Comparison of ENCODE assay signal across 8 cellular contexts in the genomic region with DNA sequence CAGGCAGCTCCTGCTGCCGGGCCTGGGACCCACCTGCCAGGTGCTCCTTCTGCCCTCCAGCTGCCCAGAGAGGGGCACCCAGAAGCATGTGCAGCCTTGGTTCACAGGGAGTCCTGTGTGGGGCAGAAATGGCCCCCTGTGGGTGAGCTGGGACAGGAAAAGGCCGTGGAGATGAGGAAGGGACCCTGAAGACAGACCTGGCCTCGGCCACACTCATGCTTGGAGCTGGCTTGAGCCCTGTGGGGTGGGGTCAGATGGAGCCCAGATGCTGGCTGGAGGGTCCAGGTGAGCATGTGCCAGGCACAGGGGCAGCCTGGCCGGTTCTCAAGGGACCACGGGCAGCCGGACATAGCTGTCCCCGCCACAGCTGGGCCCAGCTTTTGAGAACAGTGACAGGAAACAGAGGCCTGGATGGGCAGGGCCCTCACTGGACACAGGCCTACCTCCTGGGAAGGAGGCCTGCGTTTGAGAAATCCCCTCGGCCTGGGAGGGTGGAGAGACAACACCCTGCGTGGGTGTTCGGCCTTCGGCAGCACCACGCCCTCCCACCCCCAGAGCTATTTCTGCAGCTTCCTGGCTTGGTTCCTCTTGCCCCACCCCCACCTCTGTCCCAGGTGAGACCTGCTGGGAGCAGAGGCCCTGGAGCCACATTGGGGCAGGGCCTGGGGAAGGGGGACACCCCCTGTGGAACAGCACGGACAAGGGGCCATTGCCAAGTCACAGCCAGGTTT.
DNase-seq lines count a peak whose midpoint lies in the region; FAIRE-seq and TF ChIP-seq lines count a peak whose summit lies in the region.

No MANE protein-coding gene starts in this region.

- TF ChIP-seq CTCF in kidney (IDR thresholded peaks at IDR 0.05; ENCODE audit: borderline replicate concordance, extremely low read depth, insufficient read depth) = no peak

- intact Hi-C loops in kidney (cut with DNase I) = no loop called here

- no peak for FAIRE-seq in kidney (lab: Jason Lieb, UNC)

- H3K27me3 ChIP-seq in effector memory CD4-positive, alpha-beta T cell (replicated peaks; ENCODE audit: control insufficient read depth, insufficient read depth, low read length, poor library complexity, severe bottlenecking) = no peaks in the 10 kb centered on the region

- peak overlapping the region; percentile 12 to 17 for H3K9ac ChIP-seq in kidney (ENCODE audit: low read length in 2 of 2)

- peak; percentile 63 for DNase-seq in activated effector memory CD4-positive, alpha-beta T cell treated with anti-CD3 and anti-CD28 coated beads, Interleukin-2, amount 50 U/mL, for 16 hours
- no peak for DNase-seq in activated effector memory CD4-positive, alpha-beta T cell treated with Interleukin-2 at 50 U/mL for 16 hours
- peak; percentile 25 for DNase-seq in activated CD8-positive, alpha-beta memory T cell treated with anti-CD3 and anti-CD28 coated beads, Interleukin-2, amount 50 U/mL, for 4 hours
- DNase-seq in kidney (peak; percentile 93), ureter (ENCODE audit: low spot score) (peak; percentile 47), NCI-H2196 (lab: John Stamatoyannopoulos, UW; ENCODE audit: unreplicated experiment) (no peak), NCI-H524 treated with DMSO at 0.1 percent for 48 hours (lab: John Stamatoyannopoulos, UW) (no peak)
- DNase-seq in effector memory CD4-positive, alpha-beta T cell = no peak

- H3K27ac ChIP-seq in kidney (ENCODE audit: low read depth in 2 of 2, low read length in 2 of 2) = peak overlapping the region; percentile 2 to 13
- no peak overlapping the region for H3K27ac ChIP-seq in effector memory CD4-positive, alpha-beta T cell (ENCODE audit: insufficient read depth, low read length, poor library complexity, severe bottlenecking)

- H3K36me3 ChIP-seq in kidney (ENCODE audit: control insufficient read depth in 1 of 2, insufficient read depth in 2 of 2, low read length in 2 of 2) = no peaks in the 10 kb centered on the region
- no peaks in the 10 kb centered on the region for H3K36me3 ChIP-seq in effector memory CD4-positive, alpha-beta T cell (ENCODE audit: control insufficient read depth, insufficient read depth, low read length)

- no peaks in the 10 kb centered on the region for H3K9me3 ChIP-seq in kidney (ENCODE audit: control insufficient read depth in 1 of 2, low read length in 2 of 2)
- no peaks in the 10 kb centered on the region for H3K9me3 ChIP-seq in effector memory CD4-positive, alpha-beta T cell (ENCODE audit: control insufficient read depth, low read length)

- H3K4me3 ChIP-seq in kidney (ENCODE audit: low read length in 2 of 2) = no peak overlapping the region
- H3K4me3 ChIP-seq in effector memory CD4-positive, alpha-beta T cell (ENCODE audit: insufficient read depth, low read depth, low read length, poor library complexity, severe bottlenecking) = no peak overlapping the region

- peaks cover 16 to 41% of the 10 kb centered on the region in 2 donors for H3K4me1 ChIP-seq in kidney (ENCODE audit: control insufficient read depth in 1 of 2, insufficient read depth in 1 of 2, low read depth in 1 of 2, low read length in 2 of 2)
- peaks cover 27% of the 10 kb centered on the region for H3K4me1 ChIP-seq in effector memory CD4-positive, alpha-beta T cell (ENCODE audit: control insufficient read depth, insufficient read depth, low read length, poor library complexity, severe bottlenecking)

Comparison
In these comparisons a context has a peak if more than half of its experiments do, and no peak if none do; other contexts are left out.
1. DNase-seq: peak in activated effector memory CD4-positive, alpha-beta T cell treated with anti-CD3 and anti-CD28 coated beads, Interleukin-2, amount 50 U/mL, for 16 hours (single experiment), activated CD8-positive, alpha-beta memory T cell treated with anti-CD3 and anti-CD28 coated beads, Interleukin-2, amount 50 U/mL, for 4 hours (single experiment), kidney (single experiment) and ureter (single experiment); none in activated effector memory CD4-positive, alpha-beta T cell treated with Interleukin-2 at 50 U/mL for 16 hours (single experiment), NCI-H2196 (single experiment), effector memory CD4-positive, alpha-beta T cell (0 of 3) and NCI-H524 treated with DMSO at 0.1 percent for 48 hours (single experiment).